In the genomic region with DNA sequence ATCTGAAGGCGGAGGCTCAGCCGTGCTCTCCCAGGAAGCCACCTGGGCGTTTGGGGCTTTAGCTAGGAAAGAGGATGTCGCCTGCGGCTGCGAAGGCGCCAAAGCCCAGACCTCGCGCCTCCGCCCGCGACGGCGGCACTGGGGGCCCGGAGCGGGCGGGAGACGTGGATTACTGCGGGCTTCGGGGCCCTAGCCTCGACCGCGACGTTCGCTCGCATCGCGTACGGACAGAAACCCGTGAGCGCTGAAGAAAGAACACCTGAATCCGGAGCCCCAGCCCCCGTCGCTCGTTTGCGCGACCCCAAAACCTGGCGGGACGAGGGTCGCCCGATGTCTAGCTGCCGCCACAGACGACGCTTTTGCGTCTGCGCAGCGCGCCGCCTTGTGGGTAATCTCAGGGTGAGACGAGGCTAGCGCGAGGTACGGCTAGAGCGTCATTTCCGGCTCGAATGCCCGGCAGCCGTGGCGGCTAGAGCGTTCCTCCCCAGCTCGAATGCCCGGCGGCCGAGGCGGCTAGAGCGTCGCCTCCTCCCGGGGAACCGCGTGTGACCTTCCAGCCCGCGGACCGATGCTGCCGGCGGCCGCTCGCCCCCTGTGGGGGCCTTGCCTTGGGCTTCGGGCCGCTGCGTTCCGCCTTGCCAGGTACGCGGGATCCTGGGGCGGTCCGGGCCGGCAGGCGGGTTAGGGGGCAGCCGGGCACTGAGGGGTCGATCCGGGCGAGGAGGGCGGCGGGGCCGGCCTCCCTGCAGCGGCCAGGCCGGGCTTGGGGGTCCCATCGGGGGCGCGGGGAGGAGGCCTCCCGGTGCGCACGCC, we compare ENCODE assay signal across 1 cellular context.
TF ChIP-seq lines count a peak whose summit lies in the region.

A gene (plus strand): TSS at position 434 of the 813 bp plus-strand sequence. CDS start 135 bp downstream, at position 569.

TF ChIP-seq in GM12878, 131 proteins besides CTCF, POLR2A, EP300 and RAD21 (continued from another document and continues in another):
- TF ChIP-seq, protein P1, sequence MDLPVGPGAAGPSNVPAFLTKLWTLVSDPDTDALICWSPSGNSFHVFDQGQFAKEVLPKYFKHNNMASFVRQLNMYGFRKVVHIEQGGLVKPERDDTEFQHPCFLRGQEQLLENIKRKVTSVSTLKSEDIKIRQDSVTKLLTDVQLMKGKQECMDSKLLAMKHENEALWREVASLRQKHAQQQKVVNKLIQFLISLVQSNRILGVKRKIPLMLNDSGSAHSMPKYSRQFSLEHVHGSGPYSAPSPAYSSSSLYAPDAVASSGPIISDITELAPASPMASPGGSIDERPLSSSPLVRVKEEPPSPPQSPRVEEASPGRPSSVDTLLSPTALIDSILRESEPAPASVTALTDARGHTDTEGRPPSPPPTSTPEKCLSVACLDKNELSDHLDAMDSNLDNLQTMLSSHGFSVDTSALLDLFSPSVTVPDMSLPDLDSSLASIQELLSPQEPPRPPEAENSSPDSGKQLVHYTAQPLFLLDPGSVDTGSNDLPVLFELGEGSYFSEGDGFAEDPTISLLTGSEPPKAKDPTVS (IDR thresholded peaks at IDR 0.05; ENCODE audit: low read depth, low read length), result no peak
- TF ChIP-seq JUNB (IDR thresholded peaks at IDR 0.05) (no peak), ZNF207 (IDR thresholded peaks at IDR 0.05; ENCODE audit: borderline replicate concordance) (peak; percentile 30; the same call in 1 of the 2 replicates), PAX5 (IDR thresholded peaks at IDR 0.05; ENCODE audit: borderline replicate concordance, low read depth, low read length) (peak; percentile 74; the same call in 1 of the 2 replicates), MXI1 (IDR thresholded peaks at IDR 0.05; ENCODE audit: low read depth, low read length) (peak; percentile 86), BMI1 (IDR thresholded peaks at IDR 0.05; ENCODE audit: borderline replicate concordance) (no peak), SIN3A (IDR thresholded peaks at IDR 0.05; ENCODE audit: low read depth, low read length) (0 out of 2 replicates have a peak, but pooled peaks have one; percentile 35), BCL11A (IDR thresholded peaks at IDR 0.05; ENCODE audit: low read depth, low read length) (no peak), SPI1 (IDR thresholded peaks at IDR 0.05; ENCODE audit: borderline replicate concordance, insufficient read depth, low read depth, low read length) (no peak), GATAD2B (conservative IDR thresholded peaks at IDR 0.05; ENCODE audit: low read depth) (peak; percentile 70), NFYA (IDR thresholded peaks at IDR 0.05; ENCODE audit: borderline replicate concordance, low read depth, low read length) (no peak), POLR2AphosphoS2 (IDR thresholded peaks at IDR 0.05; ENCODE audit: low read depth, low read length) (peak; percentile 73; the same call in 1 of the 2 replicates), ETV6 (conservative IDR thresholded peaks at IDR 0.05 in 1 of 2, IDR thresholded peaks at IDR 0.05 in 1 of 2; ENCODE audit: borderline replicate concordance in 1 of 2, low read depth in 1 of 2) (no peak), PAX8 (IDR thresholded peaks at IDR 0.05) (no peak), NR2C1 (IDR thresholded peaks at IDR 0.05) (peak; percentile 77), YY1 (IDR thresholded peaks at IDR 0.05; ENCODE audit: low read depth, low read length) (peak; percentile 86), TCF12 (IDR thresholded peaks at IDR 0.05; ENCODE audit: low read depth, low read length) (0 out of 2 replicates have a peak, but pooled peaks have one; percentile 29), EZH2 (IDR thresholded peaks at IDR 0.05; ENCODE audit: borderline replicate concordance, control insufficient read depth, low read depth, low read length) (no peak), CBX3 (IDR thresholded peaks at IDR 0.05; ENCODE audit: borderline replicate concordance, low read depth) (no peak), MEF2B (IDR thresholded peaks at IDR 0.05; ENCODE audit: partially characterized antibody, poor library complexity, severe bottlenecking) (no peak), HDAC2 (IDR thresholded peaks at IDR 0.05) (no peak), ZNF622 (IDR thresholded peaks at IDR 0.05) (no peak), PML (IDR thresholded peaks at IDR 0.05; ENCODE audit: low read length) (peak; percentile 90), ZSCAN29 (IDR thresholded peaks at IDR 0.05) (no peak), IRF4 (IDR thresholded peaks at IDR 0.05; ENCODE audit: low read depth, low read length) (0 out of 2 replicates have a peak, but pooled peaks have one; percentile 46), HDGF (IDR thresholded peaks at IDR 0.05) (peak; percentile 64; the same call in 1 of the 2 replicates), TCF3 (IDR thresholded peaks at IDR 0.05; ENCODE audit: borderline replicate concordance, insufficient read depth, low read depth, low read length) (0 out of 2 replicates have a peak, but pooled peaks have one; percentile 21)
- TF ChIP-seq, protein P2, sequence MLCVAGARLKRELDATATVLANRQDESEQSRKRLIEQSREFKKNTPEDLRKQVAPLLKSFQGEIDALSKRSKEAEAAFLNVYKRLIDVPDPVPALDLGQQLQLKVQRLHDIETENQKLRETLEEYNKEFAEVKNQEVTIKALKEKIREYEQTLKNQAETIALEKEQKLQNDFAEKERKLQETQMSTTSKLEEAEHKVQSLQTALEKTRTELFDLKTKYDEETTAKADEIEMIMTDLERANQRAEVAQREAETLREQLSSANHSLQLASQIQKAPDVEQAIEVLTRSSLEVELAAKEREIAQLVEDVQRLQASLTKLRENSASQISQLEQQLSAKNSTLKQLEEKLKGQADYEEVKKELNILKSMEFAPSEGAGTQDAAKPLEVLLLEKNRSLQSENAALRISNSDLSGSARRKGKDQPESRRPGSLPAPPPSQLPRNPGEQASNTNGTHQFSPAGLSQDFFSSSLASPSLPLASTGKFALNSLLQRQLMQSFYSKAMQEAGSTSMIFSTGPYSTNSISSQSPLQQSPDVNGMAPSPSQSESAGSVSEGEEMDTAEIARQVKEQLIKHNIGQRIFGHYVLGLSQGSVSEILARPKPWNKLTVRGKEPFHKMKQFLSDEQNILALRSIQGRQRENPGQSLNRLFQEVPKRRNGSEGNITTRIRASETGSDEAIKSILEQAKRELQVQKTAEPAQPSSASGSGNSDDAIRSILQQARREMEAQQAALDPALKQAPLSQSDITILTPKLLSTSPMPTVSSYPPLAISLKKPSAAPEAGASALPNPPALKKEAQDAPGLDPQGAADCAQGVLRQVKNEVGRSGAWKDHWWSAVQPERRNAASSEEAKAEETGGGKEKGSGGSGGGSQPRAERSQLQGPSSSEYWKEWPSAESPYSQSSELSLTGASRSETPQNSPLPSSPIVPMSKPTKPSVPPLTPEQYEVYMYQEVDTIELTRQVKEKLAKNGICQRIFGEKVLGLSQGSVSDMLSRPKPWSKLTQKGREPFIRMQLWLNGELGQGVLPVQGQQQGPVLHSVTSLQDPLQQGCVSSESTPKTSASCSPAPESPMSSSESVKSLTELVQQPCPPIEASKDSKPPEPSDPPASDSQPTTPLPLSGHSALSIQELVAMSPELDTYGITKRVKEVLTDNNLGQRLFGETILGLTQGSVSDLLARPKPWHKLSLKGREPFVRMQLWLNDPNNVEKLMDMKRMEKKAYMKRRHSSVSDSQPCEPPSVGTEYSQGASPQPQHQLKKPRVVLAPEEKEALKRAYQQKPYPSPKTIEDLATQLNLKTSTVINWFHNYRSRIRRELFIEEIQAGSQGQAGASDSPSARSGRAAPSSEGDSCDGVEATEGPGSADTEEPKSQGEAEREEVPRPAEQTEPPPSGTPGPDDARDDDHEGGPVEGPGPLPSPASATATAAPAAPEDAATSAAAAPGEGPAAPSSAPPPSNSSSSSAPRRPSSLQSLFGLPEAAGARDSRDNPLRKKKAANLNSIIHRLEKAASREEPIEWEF (IDR thresholded peaks at IDR 0.05; ENCODE audit: insufficient replicate concordance, low read depth, low read length), result no peak
- TF ChIP-seq, protein P3, sequence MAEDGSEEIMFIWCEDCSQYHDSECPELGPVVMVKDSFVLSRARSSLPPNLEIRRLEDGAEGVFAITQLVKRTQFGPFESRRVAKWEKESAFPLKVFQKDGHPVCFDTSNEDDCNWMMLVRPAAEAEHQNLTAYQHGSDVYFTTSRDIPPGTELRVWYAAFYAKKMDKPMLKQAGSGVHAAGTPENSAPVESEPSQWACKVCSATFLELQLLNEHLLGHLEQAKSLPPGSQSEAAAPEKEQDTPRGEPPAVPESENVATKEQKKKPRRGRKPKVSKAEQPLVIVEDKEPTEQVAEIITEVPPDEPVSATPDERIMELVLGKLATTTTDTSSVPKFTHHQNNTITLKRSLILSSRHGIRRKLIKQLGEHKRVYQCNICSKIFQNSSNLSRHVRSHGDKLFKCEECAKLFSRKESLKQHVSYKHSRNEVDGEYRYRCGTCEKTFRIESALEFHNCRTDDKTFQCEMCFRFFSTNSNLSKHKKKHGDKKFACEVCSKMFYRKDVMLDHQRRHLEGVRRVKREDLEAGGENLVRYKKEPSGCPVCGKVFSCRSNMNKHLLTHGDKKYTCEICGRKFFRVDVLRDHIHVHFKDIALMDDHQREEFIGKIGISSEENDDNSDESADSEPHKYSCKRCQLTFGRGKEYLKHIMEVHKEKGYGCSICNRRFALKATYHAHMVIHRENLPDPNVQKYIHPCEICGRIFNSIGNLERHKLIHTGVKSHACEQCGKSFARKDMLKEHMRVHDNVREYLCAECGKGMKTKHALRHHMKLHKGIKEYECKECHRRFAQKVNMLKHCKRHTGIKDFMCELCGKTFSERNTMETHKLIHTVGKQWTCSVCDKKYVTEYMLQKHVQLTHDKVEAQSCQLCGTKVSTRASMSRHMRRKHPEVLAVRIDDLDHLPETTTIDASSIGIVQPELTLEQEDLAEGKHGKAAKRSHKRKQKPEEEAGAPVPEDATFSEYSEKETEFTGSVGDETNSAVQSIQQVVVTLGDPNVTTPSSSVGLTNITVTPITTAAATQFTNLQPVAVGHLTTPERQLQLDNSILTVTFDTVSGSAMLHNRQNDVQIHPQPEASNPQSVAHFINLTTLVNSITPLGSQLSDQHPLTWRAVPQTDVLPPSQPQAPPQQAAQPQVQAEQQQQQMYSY (CRISPR knock-in tag; IDR thresholded peaks at IDR 0.05), result no peak
- TF ChIP-seq, protein P4, sequence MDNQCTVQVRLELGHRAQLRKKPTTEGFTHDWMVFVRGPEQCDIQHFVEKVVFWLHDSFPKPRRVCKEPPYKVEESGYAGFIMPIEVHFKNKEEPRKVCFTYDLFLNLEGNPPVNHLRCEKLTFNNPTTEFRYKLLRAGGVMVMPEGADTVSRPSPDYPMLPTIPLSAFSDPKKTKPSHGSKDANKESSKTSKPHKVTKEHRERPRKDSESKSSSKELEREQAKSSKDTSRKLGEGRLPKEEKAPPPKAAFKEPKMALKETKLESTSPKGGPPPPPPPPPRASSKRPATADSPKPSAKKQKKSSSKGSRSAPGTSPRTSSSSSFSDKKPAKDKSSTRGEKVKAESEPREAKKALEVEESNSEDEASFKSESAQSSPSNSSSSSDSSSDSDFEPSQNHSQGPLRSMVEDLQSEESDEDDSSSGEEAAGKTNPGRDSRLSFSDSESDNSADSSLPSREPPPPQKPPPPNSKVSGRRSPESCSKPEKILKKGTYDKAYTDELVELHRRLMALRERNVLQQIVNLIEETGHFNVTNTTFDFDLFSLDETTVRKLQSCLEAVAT (IDR thresholded peaks at IDR 0.05), result no peak
- TF ChIP-seq, protein P5, sequence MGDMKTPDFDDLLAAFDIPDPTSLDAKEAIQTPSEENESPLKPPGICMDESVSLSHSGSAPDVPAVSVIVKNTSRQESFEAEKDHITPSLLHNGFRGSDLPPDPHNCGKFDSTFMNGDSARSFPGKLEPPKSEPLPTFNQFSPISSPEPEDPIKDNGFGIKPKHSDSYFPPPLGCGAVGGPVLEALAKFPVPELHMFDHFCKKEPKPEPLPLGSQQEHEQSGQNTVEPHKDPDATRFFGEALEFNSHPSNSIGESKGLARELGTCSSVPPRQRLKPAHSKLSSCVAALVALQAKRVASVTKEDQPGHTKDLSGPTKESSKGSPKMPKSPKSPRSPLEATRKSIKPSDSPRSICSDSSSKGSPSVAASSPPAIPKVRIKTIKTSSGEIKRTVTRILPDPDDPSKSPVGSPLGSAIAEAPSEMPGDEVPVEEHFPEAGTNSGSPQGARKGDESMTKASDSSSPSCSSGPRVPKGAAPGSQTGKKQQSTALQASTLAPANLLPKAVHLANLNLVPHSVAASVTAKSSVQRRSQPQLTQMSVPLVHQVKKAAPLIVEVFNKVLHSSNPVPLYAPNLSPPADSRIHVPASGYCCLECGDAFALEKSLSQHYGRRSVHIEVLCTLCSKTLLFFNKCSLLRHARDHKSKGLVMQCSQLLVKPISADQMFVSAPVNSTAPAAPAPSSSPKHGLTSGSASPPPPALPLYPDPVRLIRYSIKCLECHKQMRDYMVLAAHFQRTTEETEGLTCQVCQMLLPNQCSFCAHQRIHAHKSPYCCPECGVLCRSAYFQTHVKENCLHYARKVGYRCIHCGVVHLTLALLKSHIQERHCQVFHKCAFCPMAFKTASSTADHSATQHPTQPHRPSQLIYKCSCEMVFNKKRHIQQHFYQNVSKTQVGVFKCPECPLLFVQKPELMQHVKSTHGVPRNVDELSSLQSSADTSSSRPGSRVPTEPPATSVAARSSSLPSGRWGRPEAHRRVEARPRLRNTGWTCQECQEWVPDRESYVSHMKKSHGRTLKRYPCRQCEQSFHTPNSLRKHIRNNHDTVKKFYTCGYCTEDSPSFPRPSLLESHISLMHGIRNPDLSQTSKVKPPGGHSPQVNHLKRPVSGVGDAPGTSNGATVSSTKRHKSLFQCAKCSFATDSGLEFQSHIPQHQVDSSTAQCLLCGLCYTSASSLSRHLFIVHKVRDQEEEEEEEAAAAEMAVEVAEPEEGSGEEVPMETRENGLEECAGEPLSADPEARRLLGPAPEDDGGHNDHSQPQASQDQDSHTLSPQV (IDR thresholded peaks at IDR 0.05), result no peak
- TF ChIP-seq, protein P6, sequence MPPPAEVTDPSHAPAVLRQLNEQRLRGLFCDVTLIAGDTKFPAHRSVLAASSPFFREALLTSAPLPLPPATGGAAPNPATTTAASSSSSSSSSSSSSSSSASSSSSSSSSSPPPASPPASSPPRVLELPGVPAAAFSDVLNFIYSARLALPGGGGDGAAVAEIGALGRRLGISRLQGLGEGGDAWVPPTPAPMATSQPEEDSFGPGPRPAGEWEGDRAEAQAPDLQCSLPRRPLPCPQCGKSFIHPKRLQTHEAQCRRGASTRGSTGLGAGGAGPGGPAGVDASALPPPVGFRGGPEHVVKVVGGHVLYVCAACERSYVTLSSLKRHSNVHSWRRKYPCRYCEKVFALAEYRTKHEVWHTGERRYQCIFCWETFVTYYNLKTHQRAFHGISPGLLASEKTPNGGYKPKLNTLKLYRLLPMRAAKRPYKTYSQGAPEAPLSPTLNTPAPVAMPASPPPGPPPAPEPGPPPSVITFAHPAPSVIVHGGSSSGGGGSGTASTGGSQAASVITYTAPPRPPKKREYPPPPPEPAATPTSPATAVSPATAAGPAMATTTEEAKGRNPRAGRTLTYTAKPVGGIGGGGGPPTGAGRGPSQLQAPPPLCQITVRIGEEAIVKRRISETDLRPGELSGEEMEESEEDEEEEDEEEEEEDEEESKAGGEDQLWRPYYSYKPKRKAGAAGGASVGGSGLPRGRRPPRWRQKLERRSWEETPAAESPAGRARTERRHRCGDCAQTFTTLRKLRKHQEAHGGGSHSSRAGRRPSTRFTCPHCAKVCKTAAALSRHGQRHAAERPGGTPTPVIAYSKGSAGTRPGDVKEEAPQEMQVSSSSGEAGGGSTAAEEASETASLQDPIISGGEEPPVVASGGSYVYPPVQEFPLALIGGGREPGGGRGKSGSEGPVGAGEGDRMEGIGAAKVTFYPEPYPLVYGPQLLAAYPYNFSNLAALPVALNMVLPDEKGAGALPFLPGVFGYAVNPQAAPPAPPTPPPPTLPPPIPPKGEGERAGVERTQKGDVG (CRISPR knock-in tag; IDR thresholded peaks at IDR 0.05), result peak; percentile 38; the same call in 1 of the 2 replicates
- TF ChIP-seq, protein P7, sequence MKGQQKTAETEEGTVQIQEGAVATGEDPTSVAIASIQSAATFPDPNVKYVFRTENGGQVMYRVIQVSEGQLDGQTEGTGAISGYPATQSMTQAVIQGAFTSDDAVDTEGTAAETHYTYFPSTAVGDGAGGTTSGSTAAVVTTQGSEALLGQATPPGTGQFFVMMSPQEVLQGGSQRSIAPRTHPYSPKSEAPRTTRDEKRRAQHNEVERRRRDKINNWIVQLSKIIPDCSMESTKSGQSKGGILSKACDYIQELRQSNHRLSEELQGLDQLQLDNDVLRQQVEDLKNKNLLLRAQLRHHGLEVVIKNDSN (IDR thresholded peaks at IDR 0.05; ENCODE audit: borderline replicate concordance, extremely low read length, insufficient read depth, low read depth, low read length), result no peak
